Comparison of ENCODE assay signal across 1 cellular context in the genomic region with DNA sequence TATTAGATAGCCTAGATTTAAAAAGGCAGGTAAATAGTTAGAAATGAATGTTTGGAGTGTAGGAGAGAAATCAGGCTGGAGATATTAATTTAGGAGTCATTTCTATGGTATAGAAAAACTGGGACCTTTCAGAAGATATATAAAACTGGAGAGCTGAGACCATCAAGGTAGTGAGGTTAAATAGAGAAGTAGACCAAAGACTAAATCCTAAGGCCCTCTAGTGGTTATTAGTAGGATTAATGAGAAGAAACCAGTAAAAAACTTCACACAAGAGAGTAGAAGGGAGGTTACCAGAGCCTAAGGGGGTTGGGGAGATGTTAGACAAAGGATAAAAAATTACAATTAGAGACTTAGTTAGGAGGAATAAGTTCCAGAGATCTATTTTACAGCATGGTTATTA.
TF ChIP-seq lines count a peak whose summit lies in the region.

No MANE protein-coding gene starts in this region.

TF ChIP-seq in SK-N-SH, 30 proteins besides CTCF, POLR2A, EP300 and RAD21 (continued from another document):
- TF ChIP-seq, protein P1, sequence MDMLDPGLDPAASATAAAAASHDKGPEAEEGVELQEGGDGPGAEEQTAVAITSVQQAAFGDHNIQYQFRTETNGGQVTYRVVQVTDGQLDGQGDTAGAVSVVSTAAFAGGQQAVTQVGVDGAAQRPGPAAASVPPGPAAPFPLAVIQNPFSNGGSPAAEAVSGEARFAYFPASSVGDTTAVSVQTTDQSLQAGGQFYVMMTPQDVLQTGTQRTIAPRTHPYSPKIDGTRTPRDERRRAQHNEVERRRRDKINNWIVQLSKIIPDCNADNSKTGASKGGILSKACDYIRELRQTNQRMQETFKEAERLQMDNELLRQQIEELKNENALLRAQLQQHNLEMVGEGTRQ (IDR thresholded peaks at IDR 0.05; ENCODE audit: borderline replicate concordance, low read depth, low read length) = no peak
- TF ChIP-seq TAF1 (IDR thresholded peaks at IDR 0.05; ENCODE audit: borderline replicate concordance, low read depth, low read length) (no peak), TEAD4 (IDR thresholded peaks at IDR 0.05; ENCODE audit: borderline replicate concordance, insufficient read depth) (no peak), MXI1 (IDR thresholded peaks at IDR 0.05; ENCODE audit: low read depth, low read length) (no peak), JUND (IDR thresholded peaks at IDR 0.05) (no peak), RFX5 (IDR thresholded peaks at IDR 0.05; ENCODE audit: low read length) (no peak), FOXM1 (IDR thresholded peaks at IDR 0.05; ENCODE audit: low read depth) (no peak), FOSL2 (IDR thresholded peaks at IDR 0.05; ENCODE audit: borderline replicate concordance, low read depth) (no peak), NFIC (IDR thresholded peaks at IDR 0.05; ENCODE audit: borderline replicate concordance) (no peak)
